Comparison of ENCODE assay signal across 1 cellular context in the genomic region with DNA sequence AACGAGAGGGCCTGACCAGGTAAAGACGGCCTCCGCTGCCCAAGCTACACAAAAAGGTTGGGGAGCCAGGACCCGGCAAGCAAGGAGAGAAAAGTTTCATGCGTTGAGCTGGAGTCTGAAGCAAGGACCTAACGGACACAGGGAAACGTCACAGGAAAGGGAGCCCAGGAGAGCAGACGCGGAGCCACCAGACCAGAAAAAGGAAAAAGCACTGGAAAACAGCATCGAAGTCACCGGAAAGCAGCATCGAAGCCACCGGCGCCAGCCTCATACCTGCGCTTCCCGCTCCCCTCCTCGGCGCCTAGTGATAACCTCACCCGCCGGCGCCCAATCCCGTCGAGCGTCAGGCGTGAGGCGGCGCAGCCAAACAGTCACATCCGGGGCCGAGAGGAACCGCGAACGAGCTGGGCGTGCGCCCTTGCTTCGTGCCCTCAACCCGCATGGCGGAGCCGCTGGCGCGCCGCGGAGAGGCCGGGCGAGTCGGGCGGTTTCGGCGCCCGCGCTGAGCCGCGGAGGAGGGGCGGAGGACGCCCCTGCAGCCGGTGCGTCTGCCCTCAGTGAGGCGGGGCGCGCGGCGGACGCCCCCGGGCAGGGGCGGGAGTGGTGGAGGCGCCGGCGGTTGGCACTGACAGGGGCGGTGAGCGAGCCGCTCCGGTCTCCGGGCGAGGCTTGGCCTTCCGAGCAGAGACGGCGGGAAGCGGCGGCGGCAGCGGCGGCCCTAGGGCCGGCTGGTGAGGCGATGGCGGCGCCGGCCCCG.
TF ChIP-seq lines count a peak whose summit lies in the region.

A gene with protein sequence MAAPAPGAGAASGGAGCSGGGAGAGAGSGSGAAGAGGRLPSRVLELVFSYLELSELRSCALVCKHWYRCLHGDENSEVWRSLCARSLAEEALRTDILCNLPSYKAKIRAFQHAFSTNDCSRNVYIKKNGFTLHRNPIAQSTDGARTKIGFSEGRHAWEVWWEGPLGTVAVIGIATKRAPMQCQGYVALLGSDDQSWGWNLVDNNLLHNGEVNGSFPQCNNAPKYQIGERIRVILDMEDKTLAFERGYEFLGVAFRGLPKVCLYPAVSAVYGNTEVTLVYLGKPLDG (plus strand): TSS at position 415 of the 757 bp plus-strand sequence. CDS start 325 bp downstream, at position 740.
Gene WDR53 (minus strand): TSS at position 309 of the 757 bp plus-strand sequence. CDS start 7,079 bp downstream, outside the sequence.

TF ChIP-seq in WTC11, 78 proteins besides CTCF, POLR2A, EP300 and RAD21 (continued from another document):
- TF ChIP-seq, protein P1, sequence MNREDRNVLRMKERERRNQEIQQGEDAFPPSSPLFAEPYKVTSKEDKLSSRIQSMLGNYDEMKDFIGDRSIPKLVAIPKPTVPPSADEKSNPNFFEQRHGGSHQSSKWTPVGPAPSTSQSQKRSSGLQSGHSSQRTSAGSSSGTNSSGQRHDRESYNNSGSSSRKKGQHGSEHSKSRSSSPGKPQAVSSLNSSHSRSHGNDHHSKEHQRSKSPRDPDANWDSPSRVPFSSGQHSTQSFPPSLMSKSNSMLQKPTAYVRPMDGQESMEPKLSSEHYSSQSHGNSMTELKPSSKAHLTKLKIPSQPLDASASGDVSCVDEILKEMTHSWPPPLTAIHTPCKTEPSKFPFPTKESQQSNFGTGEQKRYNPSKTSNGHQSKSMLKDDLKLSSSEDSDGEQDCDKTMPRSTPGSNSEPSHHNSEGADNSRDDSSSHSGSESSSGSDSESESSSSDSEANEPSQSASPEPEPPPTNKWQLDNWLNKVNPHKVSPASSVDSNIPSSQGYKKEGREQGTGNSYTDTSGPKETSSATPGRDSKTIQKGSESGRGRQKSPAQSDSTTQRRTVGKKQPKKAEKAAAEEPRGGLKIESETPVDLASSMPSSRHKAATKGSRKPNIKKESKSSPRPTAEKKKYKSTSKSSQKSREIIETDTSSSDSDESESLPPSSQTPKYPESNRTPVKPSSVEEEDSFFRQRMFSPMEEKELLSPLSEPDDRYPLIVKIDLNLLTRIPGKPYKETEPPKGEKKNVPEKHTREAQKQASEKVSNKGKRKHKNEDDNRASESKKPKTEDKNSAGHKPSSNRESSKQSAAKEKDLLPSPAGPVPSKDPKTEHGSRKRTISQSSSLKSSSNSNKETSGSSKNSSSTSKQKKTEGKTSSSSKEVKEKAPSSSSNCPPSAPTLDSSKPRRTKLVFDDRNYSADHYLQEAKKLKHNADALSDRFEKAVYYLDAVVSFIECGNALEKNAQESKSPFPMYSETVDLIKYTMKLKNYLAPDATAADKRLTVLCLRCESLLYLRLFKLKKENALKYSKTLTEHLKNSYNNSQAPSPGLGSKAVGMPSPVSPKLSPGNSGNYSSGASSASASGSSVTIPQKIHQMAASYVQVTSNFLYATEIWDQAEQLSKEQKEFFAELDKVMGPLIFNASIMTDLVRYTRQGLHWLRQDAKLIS (CRISPR knock-in tag; IDR thresholded peaks at IDR 0.05; ENCODE audit: borderline replicate concordance): no peak; the same call in 1 of the 2 replicates
- peak; percentile 97 for TF ChIP-seq CBFB (CRISPR knock-in tag; IDR thresholded peaks at IDR 0.05; ENCODE audit: low read depth)
- TF ChIP-seq TCF7 (CRISPR knock-in tag; IDR thresholded peaks at IDR 0.05; ENCODE audit: low read depth): 0 out of 2 replicates have a peak, but pooled peaks have one; percentile 62
- TF ChIP-seq, protein P2, sequence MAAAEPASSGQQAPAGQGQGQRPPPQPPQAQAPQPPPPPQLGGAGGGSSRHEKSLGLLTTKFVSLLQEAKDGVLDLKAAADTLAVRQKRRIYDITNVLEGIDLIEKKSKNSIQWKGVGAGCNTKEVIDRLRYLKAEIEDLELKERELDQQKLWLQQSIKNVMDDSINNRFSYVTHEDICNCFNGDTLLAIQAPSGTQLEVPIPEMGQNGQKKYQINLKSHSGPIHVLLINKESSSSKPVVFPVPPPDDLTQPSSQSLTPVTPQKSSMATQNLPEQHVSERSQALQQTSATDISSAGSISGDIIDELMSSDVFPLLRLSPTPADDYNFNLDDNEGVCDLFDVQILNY (CRISPR knock-in tag; IDR thresholded peaks at IDR 0.05): peak; percentile 98
- TF ChIP-seq TP53 (CRISPR knock-in tag; IDR thresholded peaks at IDR 0.05): peak; percentile 84
- TF ChIP-seq NFYB (CRISPR knock-in tag; conservative IDR thresholded peaks at IDR 0.05; ENCODE audit: low read depth): peak; percentile 84
- no peak for TF ChIP-seq TEAD4 (CRISPR knock-in tag; IDR thresholded peaks at IDR 0.05)
- no peak for TF ChIP-seq NR1H2 (CRISPR knock-in tag; IDR thresholded peaks at IDR 0.05)
- TF ChIP-seq, protein P3, sequence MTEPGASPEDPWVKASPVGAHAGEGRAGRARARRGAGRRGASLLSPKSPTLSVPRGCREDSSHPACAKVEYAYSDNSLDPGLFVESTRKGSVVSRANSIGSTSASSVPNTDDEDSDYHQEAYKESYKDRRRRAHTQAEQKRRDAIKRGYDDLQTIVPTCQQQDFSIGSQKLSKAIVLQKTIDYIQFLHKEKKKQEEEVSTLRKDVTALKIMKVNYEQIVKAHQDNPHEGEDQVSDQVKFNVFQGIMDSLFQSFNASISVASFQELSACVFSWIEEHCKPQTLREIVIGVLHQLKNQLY (CRISPR knock-in tag; IDR thresholded peaks at IDR 0.05): no peak
- no peak for TF ChIP-seq IRF2 (CRISPR knock-in tag; IDR thresholded peaks at IDR 0.05; ENCODE audit: borderline replicate concordance, low read depth)
- TF ChIP-seq EMX1 (CRISPR knock-in tag; IDR thresholded peaks at IDR 0.05): no peak
- no peak for TF ChIP-seq ZNF396 (CRISPR knock-in tag; IDR thresholded peaks at IDR 0.05; ENCODE audit: borderline replicate concordance)
- TF ChIP-seq USF2 (CRISPR knock-in tag; IDR thresholded peaks at IDR 0.05): peak; percentile 48
- no peak for TF ChIP-seq ATF6 (CRISPR knock-in tag; IDR thresholded peaks at IDR 0.05)
- TF ChIP-seq FOXJ3 (CRISPR knock-in tag; IDR thresholded peaks at IDR 0.05; ENCODE audit: borderline replicate concordance): no peak
- TF ChIP-seq, protein P4, sequence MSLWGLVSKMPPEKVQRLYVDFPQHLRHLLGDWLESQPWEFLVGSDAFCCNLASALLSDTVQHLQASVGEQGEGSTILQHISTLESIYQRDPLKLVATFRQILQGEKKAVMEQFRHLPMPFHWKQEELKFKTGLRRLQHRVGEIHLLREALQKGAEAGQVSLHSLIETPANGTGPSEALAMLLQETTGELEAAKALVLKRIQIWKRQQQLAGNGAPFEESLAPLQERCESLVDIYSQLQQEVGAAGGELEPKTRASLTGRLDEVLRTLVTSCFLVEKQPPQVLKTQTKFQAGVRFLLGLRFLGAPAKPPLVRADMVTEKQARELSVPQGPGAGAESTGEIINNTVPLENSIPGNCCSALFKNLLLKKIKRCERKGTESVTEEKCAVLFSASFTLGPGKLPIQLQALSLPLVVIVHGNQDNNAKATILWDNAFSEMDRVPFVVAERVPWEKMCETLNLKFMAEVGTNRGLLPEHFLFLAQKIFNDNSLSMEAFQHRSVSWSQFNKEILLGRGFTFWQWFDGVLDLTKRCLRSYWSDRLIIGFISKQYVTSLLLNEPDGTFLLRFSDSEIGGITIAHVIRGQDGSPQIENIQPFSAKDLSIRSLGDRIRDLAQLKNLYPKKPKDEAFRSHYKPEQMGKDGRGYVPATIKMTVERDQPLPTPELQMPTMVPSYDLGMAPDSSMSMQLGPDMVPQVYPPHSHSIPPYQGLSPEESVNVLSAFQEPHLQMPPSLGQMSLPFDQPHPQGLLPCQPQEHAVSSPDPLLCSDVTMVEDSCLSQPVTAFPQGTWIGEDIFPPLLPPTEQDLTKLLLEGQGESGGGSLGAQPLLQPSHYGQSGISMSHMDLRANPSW (CRISPR knock-in tag; conservative IDR thresholded peaks at IDR 0.05; ENCODE audit: low read depth): no peak; the same call in 1 of the 2 replicates
- TF ChIP-seq SMAD3 (CRISPR knock-in tag; IDR thresholded peaks at IDR 0.05; ENCODE audit: borderline replicate concordance): 0 out of 2 replicates have a peak, but pooled peaks have one; percentile 30
- no peak for TF ChIP-seq ZNF423 (CRISPR knock-in tag; IDR thresholded peaks at IDR 0.05)
- TF ChIP-seq, protein P5, sequence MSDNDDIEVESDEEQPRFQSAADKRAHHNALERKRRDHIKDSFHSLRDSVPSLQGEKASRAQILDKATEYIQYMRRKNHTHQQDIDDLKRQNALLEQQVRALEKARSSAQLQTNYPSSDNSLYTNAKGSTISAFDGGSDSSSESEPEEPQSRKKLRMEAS (CRISPR knock-in tag; IDR thresholded peaks at IDR 0.05): peak; percentile 76; the same call in 1 of the 2 replicates
- TF ChIP-seq CREM (CRISPR knock-in tag; IDR thresholded peaks at IDR 0.05): peak; percentile 100
- no peak for TF ChIP-seq ZNF138 (CRISPR knock-in tag; conservative IDR thresholded peaks at IDR 0.05)
- TF ChIP-seq CREB1 (CRISPR knock-in tag; IDR thresholded peaks at IDR 0.05): peak; percentile 92
- peak; percentile 68; the same call in 1 of the 2 replicates for TF ChIP-seq ATF1 (CRISPR knock-in tag; IDR thresholded peaks at IDR 0.05)
- peak; percentile 68 for TF ChIP-seq FOXP1 (CRISPR knock-in tag; IDR thresholded peaks at IDR 0.05; ENCODE audit: borderline replicate concordance)
- no peak for TF ChIP-seq ZNF219 (CRISPR knock-in tag; IDR thresholded peaks at IDR 0.05; ENCODE audit: borderline replicate concordance)
